ENCODE assay signal across 17 cellular contexts in genomic region chr19:3966051-3967017, GRCh38. TPM values are rescaled to one million over a fixed set of nuclear protein-coding genes. Genes with fewer than 3 reads are reported as not detected.
DNase-seq lines count a peak whose midpoint lies in the region; ATAC-seq and TF ChIP-seq lines count a peak whose summit lies in the region.
"Had no signal": no experiment of that assay in that cellular context is flagged by ENCODE, and none has a peak within 500 bp of the region (broad histone marks: within the 10 kb centered on the region; RNA-seq: fewer than 3 reads in every experiment).

No MANE protein-coding gene starts in this region.

- no peak for TF ChIP-seq CTCF in glutamatergic neuron (IDR thresholded peaks at IDR 0.05; ENCODE audit: partially characterized antibody, unreplicated experiment)
- no peak for TF ChIP-seq CTCF in psoas muscle (IDR thresholded peaks at IDR 0.05)

- DNase-seq in ELF-1 (ENCODE audit: low read depth, low spot score): peak; percentile 27
- DNase-seq in NT2/D1 (ENCODE audit: low read depth, low spot score): no peak
- no peak for DNase-seq in glutamatergic neuron
- DNase-seq in psoas muscle: peak in 1 of 2 donors; percentile 25
- no peak for DNase-seq in HUDEP-2 (lab: John Stamatoyannopoulos, UW; ENCODE audit: unreplicated experiment in 76 of 76)
- no peak for DNase-seq in NCI-H128 (lab: John Stamatoyannopoulos, UW; ENCODE audit: unreplicated experiment)
- DNase-seq in stimulated activated CD4-positive, alpha-beta T cell treated with anti-CD3 and anti-CD28 coated beads, Interleukin-12 subunit alpha, Interleukin-12 subunit beta, amount 100 ng/mL, for 4 hours: no peak
- DNase-seq: activated CD4-positive, alpha-beta memory T cell treated with anti-CD3 and anti-CD28 coated beads, Interleukin-2, amount 10 ng/mL, durations not matched to agents 7 days and 5 days; activated naive CD4-positive, alpha-beta T cell; CD4-positive, CD25-positive, alpha-beta regulatory T cell; cortex of kidney; kidney glomerular epithelial cell; MV-4-11; RPMI8226; T-helper 9 cell had no signal

- H3K4me1 ChIP-seq in NT2/D1 (ENCODE audit: insufficient read depth, insufficient read length): peaks cover 20% of the 10 kb centered on the region
- H3K4me1 ChIP-seq in psoas muscle: peaks cover 51% of the 10 kb centered on the region

- H3K27ac ChIP-seq in psoas muscle: peak overlapping the region; percentile 99

- H3K36me3 ChIP-seq in NT2/D1 (ENCODE audit: insufficient read depth, insufficient read length, low read length) (peaks cover 75% of the 10 kb centered on the region), psoas muscle (ENCODE audit: insufficient read depth in 1 of 2, low read depth in 1 of 2) (peaks cover 7 to 69% of the 10 kb centered on the region in 2 donors)

- WGBS in psoas muscle, 3 donors: 67 to 82% (median 77%) methylated on average over 30 of the region's 30 CpGs

- H3K4me3 ChIP-seq in NT2/D1 (ENCODE audit: insufficient read length, low read depth): no peak overlapping the region
- H3K4me3 ChIP-seq in psoas muscle: peak overlapping the region; percentile 96

- H3K9me3 ChIP-seq in NT2/D1 (ENCODE audit: insufficient read depth, low read length) (no peaks in the 10 kb centered on the region), psoas muscle (no peaks in the 10 kb centered on the region)

- intact Hi-C loops in psoas muscle (cut with DNase I): no loop called here

- no peaks in the 10 kb centered on the region for H3K36me3 Mint-ChIP-seq in glutamatergic neuron (ENCODE audit: unreplicated experiment)

- H3K9ac ChIP-seq in NT2/D1 (ENCODE audit: insufficient read length, low read depth): peak overlapping the region; percentile 61

- no peaks in the 10 kb centered on the region for H3K27me3 ChIP-seq in NT2/D1 (ENCODE audit: insufficient read depth, insufficient read length)
- no peaks in the 10 kb centered on the region for H3K27me3 ChIP-seq in psoas muscle (ENCODE audit: insufficient read depth in 3 of 3, low read length in 2 of 3)

- H3K27ac Mint-ChIP-seq in glutamatergic neuron (ENCODE audit: unreplicated experiment): peak overlapping the region; percentile 77
- H3K27ac Mint-ChIP-seq: activated CD4-positive, alpha-beta memory T cell treated with anti-CD3 and anti-CD28 coated beads, Interleukin-2, amount 10 ng/mL, durations not matched to agents 7 days and 5 days had no signal

- peak overlapping the region; percentile 64 for H3K4me3 Mint-ChIP-seq in glutamatergic neuron (ENCODE audit: unreplicated experiment)
- H3K4me3 Mint-ChIP-seq: activated CD4-positive, alpha-beta memory T cell treated with anti-CD3 and anti-CD28 coated beads, Interleukin-2, amount 10 ng/mL, durations not matched to agents 7 days and 5 days had no signal

- ATAC-seq in psoas muscle: no peak
- ATAC-seq in GM18909 (IDR thresholded peaks at IDR 0.05; ENCODE audit: poor library complexity, unreplicated experiment): no peak

- H3K27me3 Mint-ChIP-seq in glutamatergic neuron (ENCODE audit: unreplicated experiment): peaks cover 6% of the 10 kb centered on the region
- H3K27me3 Mint-ChIP-seq: activated CD4-positive, alpha-beta memory T cell treated with anti-CD3 and anti-CD28 coated beads, Interleukin-2, amount 10 ng/mL, durations not matched to agents 7 days and 5 days; CD4-positive, CD25-positive, alpha-beta regulatory T cell had no signal

- H3K9me3 Mint-ChIP-seq in glutamatergic neuron (ENCODE audit: unreplicated experiment): peaks cover 9% of the 10 kb centered on the region
- H3K9me3 Mint-ChIP-seq: activated CD4-positive, alpha-beta memory T cell treated with anti-CD3 and anti-CD28 coated beads, Interleukin-2, amount 10 ng/mL, durations not matched to agents 7 days and 5 days; CD4-positive, CD25-positive, alpha-beta regulatory T cell had no signal

- H3K4me1 Mint-ChIP-seq in glutamatergic neuron (ENCODE audit: low read depth, unreplicated experiment): peaks cover 18% of the 10 kb centered on the region

RNA-seq across cellular contexts. Expression of gene DAPK3, which starts 4.6 kb away (rescaled TPM):
- total RNA-seq in glutamatergic neuron (ENCODE audit: unreplicated experiment) (221 TPM), psoas muscle (100 to 1,000 TPM in 3 of 4 donors, 10 to 100 TPM in 1; 92.6 to 142 (median 105) TPM)
- polyA plus RNA-seq in psoas muscle: 100 to 1,000 TPM; 148 to 176 (median 165) TPM

RNA-seq across cellular contexts. Expression of gene EEF2, which starts 18.9 kb away (rescaled TPM):
- total RNA-seq in glutamatergic neuron (ENCODE audit: unreplicated experiment): 2,255 TPM
- 1,000 to 10,000 TPM; 2,332 to 3,628 (median 2,726) TPM for total RNA-seq in psoas muscle
- 1,000 to 10,000 TPM; 1,416 to 1,891 (median 1,484) TPM for polyA plus RNA-seq in psoas muscle

RNA-seq across cellular contexts. Expression of gene NMRK2, which starts 33.5 kb away (rescaled TPM):
- total RNA-seq in glutamatergic neuron (ENCODE audit: unreplicated experiment): 4.0 TPM
- 100 to 1,000 TPM in 1 of 4 donors, 10 to 100 TPM in 2, 1 to 10 TPM in 1; 9.0 to 755 (median 89.4) TPM for total RNA-seq in psoas muscle
- 100 to 1,000 TPM in 2 of 3 donors, 10 to 100 TPM in 1; 45.2 to 636 (median 602) TPM for polyA plus RNA-seq in psoas muscle
- total RNA-seq: activated CD4-positive, alpha-beta memory T cell treated with anti-CD3 and anti-CD28 coated beads, Interleukin-2, amount 10 ng/mL, durations not matched to agents 7 days and 5 days; CD4-positive, CD25-positive, alpha-beta regulatory T cell; frontal cortex had no signal
- polyA plus RNA-seq: CD4-positive, CD25-positive, alpha-beta regulatory T cell had no signal

RNA-seq across cellular contexts. Expression of gene PIAS4, which starts 41.2 kb away (rescaled TPM):
- 95.8 TPM for total RNA-seq in glutamatergic neuron (ENCODE audit: unreplicated experiment)
- total RNA-seq in psoas muscle: 10 to 100 TPM; 14.6 to 27.2 (median 17.0) TPM
- polyA plus RNA-seq in psoas muscle: 10 to 100 TPM; 12.7 to 21.8 (median 14.6) TPM
